1 cellular context compared by ENCODE assay signal in the genomic region with DNA sequence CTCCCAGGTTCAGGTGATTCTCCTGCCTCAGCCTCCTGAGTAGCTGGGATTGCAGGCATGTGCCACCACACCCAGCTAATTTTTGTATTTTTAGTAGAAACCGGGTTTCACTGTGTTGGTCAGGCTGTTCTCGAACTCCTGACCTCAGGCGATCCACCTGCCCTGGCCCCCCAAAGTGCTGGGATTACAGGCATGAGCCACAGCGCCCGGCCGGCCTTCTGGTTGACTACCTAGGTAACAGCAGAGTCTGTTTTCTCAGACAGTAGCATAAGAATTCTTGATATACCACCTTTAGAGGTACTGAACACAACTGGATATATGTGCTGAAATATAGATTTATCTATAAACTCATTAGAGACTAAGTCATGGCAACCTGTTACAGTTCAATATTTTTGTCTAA.
DNase-seq lines count a peak whose midpoint lies in the region; TF ChIP-seq lines count a peak whose summit lies in the region.
"Not testable (repeated sequence)": the region's sequence is repeated elsewhere in the genome, so short reads cannot be mapped to it uniquely, and the experiment has no call there.

No MANE protein-coding gene starts in this region.

- not testable (repeated sequence) for TF ChIP-seq CTCF in RWPE1 (conservative IDR thresholded peaks at IDR 0.05; ENCODE audit: low read depth)

- 0 out of 2 replicates have a peak overlapping the region, but pooled peaks have one; percentile 18 for H3K27ac ChIP-seq in RWPE1

- CTCF ChIA-PET in RWPE1 (lab: Yijun Ruan, JAX), result not testable (repeated sequence)

- POLR2A ChIA-PET in RWPE1 (lab: Yijun Ruan, JAX; ENCODE audit: low non-redundant PET), result not testable (repeated sequence)

- DNase-seq in RWPE1 (ENCODE audit: low spot score), result not testable (repeated sequence)
